In genomic region chr19:7494416-7495098, GRCh38 we compare ENCODE assay signal across 11 cellular contexts. TPM values are rescaled to one million over a fixed set of nuclear protein-coding genes. Genes with fewer than 3 reads are reported as not detected.
DNase-seq lines count a peak whose midpoint lies in the region; ATAC-seq and TF ChIP-seq lines count a peak whose summit lies in the region.
"Had no signal": no experiment of that assay in that cellular context is flagged by ENCODE, and none has a peak within 500 bp of the region (broad histone marks: within the 10 kb centered on the region; RNA-seq: fewer than 3 reads in every experiment).

No MANE protein-coding gene starts in this region.

- peak overlapping the region; percentile 3 to 79 (median 61) for H3K27ac ChIP-seq in esophagus muscularis mucosa (replicated peaks in 1 of 4)
- peak overlapping the region; percentile 99 for H3K27ac ChIP-seq in temporal lobe (ENCODE audit: low read depth, low read length)

- no peak overlapping the region for H3K4me3 Mint-ChIP-seq in mesothelial cell of epicardium
- no peak overlapping the region for H3K4me3 Mint-ChIP-seq in activated CD4-positive, alpha-beta T cell treated with anti-CD3 and anti-CD28 coated beads, Interleukin-2, amount 10 ng/mL, durations not matched to agents 24 days and 14 days
- H3K4me3 Mint-ChIP-seq: activated naive CD8-positive, alpha-beta T cell treated with anti-CD3 and anti-CD28 coated beads, Interleukin-2, amount 10 ng/mL, durations not matched to agents 7 days and 5 days; stimulated activated naive CD8-positive, alpha-beta T cell treated with anti-CD3 and anti-CD28 coated beads, Interleukin-15, amount 100 ng/mL, for 72 hours had no signal

- no peak for TF ChIP-seq POLR2A in esophagus muscularis mucosa (IDR thresholded peaks at IDR 0.05; ENCODE audit: low read depth)

- H3K36me3 Mint-ChIP-seq in mesothelial cell of epicardium, result no peaks in the 10 kb centered on the region
- no peaks in the 10 kb centered on the region for H3K36me3 Mint-ChIP-seq in activated CD4-positive, alpha-beta T cell treated with anti-CD3 and anti-CD28 coated beads, Interleukin-2, amount 10 ng/mL, durations not matched to agents 24 days and 14 days (ENCODE audit: low read depth)
- H3K36me3 Mint-ChIP-seq: activated naive CD8-positive, alpha-beta T cell treated with anti-CD3 and anti-CD28 coated beads, Interleukin-2, amount 10 ng/mL, durations not matched to agents 7 days and 5 days had no signal

- 56% methylated on average over 12 of the region's 13 CpGs for WGBS in esophagus muscularis mucosa

- intact Hi-C loops in esophagus muscularis mucosa (cut with DNase I), result loop anchor here (5.0 kb wide), 1 partner anchor 38 kb away; no protein-coding TSS in a partner anchor
- intact Hi-C loops in activated CD4-positive, alpha-beta T cell treated with anti-CD3 and anti-CD28 coated beads, Interleukin-2, amount 10 ng/mL, durations not matched to agents 24 days and 14 days (cut with micrococcal nuclease), result no loop called here

- no peaks in the 10 kb centered on the region for H3K9me3 Mint-ChIP-seq in mesothelial cell of epicardium
- peaks cover 3% of the 10 kb centered on the region for H3K9me3 Mint-ChIP-seq in activated CD4-positive, alpha-beta T cell treated with anti-CD3 and anti-CD28 coated beads, Interleukin-2, amount 10 ng/mL, durations not matched to agents 24 days and 14 days
- H3K9me3 Mint-ChIP-seq: activated naive CD8-positive, alpha-beta T cell treated with anti-CD3 and anti-CD28 coated beads, Interleukin-2, amount 10 ng/mL, durations not matched to agents 7 days and 5 days; stimulated activated naive CD8-positive, alpha-beta T cell treated with anti-CD3 and anti-CD28 coated beads, Interleukin-15, amount 100 ng/mL, for 72 hours had no signal

- H3K27ac Mint-ChIP-seq in mesothelial cell of epicardium, result peak overlapping the region; percentile 69
- H3K27ac Mint-ChIP-seq in activated CD4-positive, alpha-beta T cell treated with anti-CD3 and anti-CD28 coated beads, Interleukin-2, amount 10 ng/mL, durations not matched to agents 24 days and 14 days, result no peak overlapping the region
- H3K27ac Mint-ChIP-seq: activated naive CD8-positive, alpha-beta T cell treated with anti-CD3 and anti-CD28 coated beads, Interleukin-2, amount 10 ng/mL, durations not matched to agents 7 days and 5 days had no signal

- H3K9me3 ChIP-seq in esophagus muscularis mucosa, result no peaks in the 10 kb centered on the region
- H3K9me3 ChIP-seq: HAP-1 had no signal

- H3K27me3 Mint-ChIP-seq in mesothelial cell of epicardium (ENCODE audit: low read depth), result peaks cover 13% of the 10 kb centered on the region
- peaks cover 14% of the 10 kb centered on the region for H3K27me3 Mint-ChIP-seq in activated CD4-positive, alpha-beta T cell treated with anti-CD3 and anti-CD28 coated beads, Interleukin-2, amount 10 ng/mL, durations not matched to agents 24 days and 14 days

- peak; percentile 48 to 67 for DNase-seq in SHP77 (lab: John Stamatoyannopoulos, UW)
- no peak for DNase-seq in esophagus muscularis mucosa (ENCODE audit: extremely low spot score)
- no peak for DNase-seq in mesothelial cell of epicardium (ENCODE audit: low spot score in 2 of 2, unreplicated experiment in 2 of 2)
- DNase-seq in activated effector memory CD4-positive, alpha-beta T cell treated with Interleukin-2 at 50 U/mL for 16 hours, result no peak
- DNase-seq in activated CD4-positive, alpha-beta T cell treated with anti-CD3 and anti-CD28 coated beads, Interleukin-2, amount 10 ng/mL, durations not matched to agents 24 days and 14 days, result no peak
- DNase-seq: activated naive CD8-positive, alpha-beta T cell treated with anti-CD3 and anti-CD28 coated beads, Interleukin-2, amount 10 ng/mL, durations not matched to agents 7 days and 5 days; stimulated activated naive CD8-positive, alpha-beta T cell treated with anti-CD3 and anti-CD28 coated beads, Interleukin-15, amount 100 ng/mL, for 72 hours had no signal

- H3K27me3 ChIP-seq in esophagus muscularis mucosa, result no peaks in the 10 kb centered on the region

- peaks cover 5% of the 10 kb centered on the region for H3K4me1 Mint-ChIP-seq in mesothelial cell of epicardium
- H3K4me1 Mint-ChIP-seq in activated CD4-positive, alpha-beta T cell treated with anti-CD3 and anti-CD28 coated beads, Interleukin-2, amount 10 ng/mL, durations not matched to agents 24 days and 14 days, result peaks cover 23% of the 10 kb centered on the region

- H3K4me3 ChIP-seq in esophagus muscularis mucosa, result no peak overlapping the region
- H3K4me3 ChIP-seq: HAP-1 had no signal

- no peak for ATAC-seq in HG02798 (IDR thresholded peaks at IDR 0.05; ENCODE audit: poor library complexity, unreplicated experiment)
- ATAC-seq in activated CD4-positive, CD25-positive, alpha-beta regulatory T cell treated with anti-CD3 and anti-CD28 coated beads, Interleukin-2, amount 50 U/mL, for 24 hours, result no peak
- ATAC-seq: stimulated activated naive CD8-positive, alpha-beta T cell treated with anti-CD3 and anti-CD28 coated beads, Interleukin-15, amount 100 ng/mL, for 72 hours had no signal

- TF ChIP-seq CTCF in esophagus muscularis mucosa (IDR thresholded peaks at IDR 0.05), result peak in 1 of 3 experiments; percentile 23
- no peak for TF ChIP-seq CTCF in mesothelial cell of epicardium (IDR thresholded peaks at IDR 0.05; ENCODE audit: unreplicated experiment)

- H3K36me3 ChIP-seq in esophagus muscularis mucosa, result no peaks in the 10 kb centered on the region
- H3K36me3 ChIP-seq: HAP-1 had no signal

- peaks cover 1 to 22% (median 14%) of the 10 kb centered on the region in 4 donors for H3K4me1 ChIP-seq in esophagus muscularis mucosa
- H3K4me1 ChIP-seq: HAP-1 had no signal

- TF ChIP-seq EP300 in esophagus muscularis mucosa (IDR thresholded peaks at IDR 0.05), result no peak

RNA-seq across cellular contexts. Expression of gene PEX11G, which starts 5.7 kb away (rescaled TPM):
- 1 to 10 TPM; 1.7 to 5.3 (median 3.7) TPM for total RNA-seq in esophagus muscularis mucosa
- total RNA-seq in mesothelial cell of epicardium, result 6.5 to 7.3 TPM (median 7.0 TPM) in 3 replicates
- 0.25 TPM for total RNA-seq in temporal lobe
- total RNA-seq in activated CD4-positive, alpha-beta T cell treated with anti-CD3 and anti-CD28 coated beads, Interleukin-2, amount 10 ng/mL, durations not matched to agents 24 days and 14 days, result 1.1 and 1.2 TPM in 2 replicates

RNA-seq across cellular contexts. Expression of gene ZNF358, which starts 21.3 kb away (rescaled TPM):
- total RNA-seq in esophagus muscularis mucosa (100 to 1,000 TPM in 3 of 4 donors, 10 to 100 TPM in 1; 95.4 to 168 (median 137) TPM), mesothelial cell of epicardium (67.5 to 68.3 TPM (median 67.9 TPM) in 3 replicates), temporal lobe (17.2 TPM)
- 5.1 and 5.7 TPM in 2 replicates for total RNA-seq in activated CD4-positive, alpha-beta T cell treated with anti-CD3 and anti-CD28 coated beads, Interleukin-2, amount 10 ng/mL, durations not matched to agents 24 days and 14 days

RNA-seq across cellular contexts. Expression of gene MCOLN1, which starts 27.9 kb away (rescaled TPM):
- total RNA-seq in esophagus muscularis mucosa (10 to 100 TPM; 11.3 to 20.7 (median 14.4) TPM), mesothelial cell of epicardium (20.5 to 21.0 TPM (median 20.7 TPM) in 3 replicates), temporal lobe (5.2 TPM)
- 13.3 and 13.7 TPM in 2 replicates for total RNA-seq in activated CD4-positive, alpha-beta T cell treated with anti-CD3 and anti-CD28 coated beads, Interleukin-2, amount 10 ng/mL, durations not matched to agents 24 days and 14 days

RNA-seq across cellular contexts. Expression of gene PNPLA6, which starts 41.0 kb away (rescaled TPM):
- total RNA-seq in esophagus muscularis mucosa (100 to 1,000 TPM in 2 of 4 donors, 10 to 100 TPM in 2; 58.1 to 156 (median 85.7) TPM), mesothelial cell of epicardium (100 to 117 TPM (median 112 TPM) in 3 replicates), temporal lobe (36.4 TPM)
- total RNA-seq in activated CD4-positive, alpha-beta T cell treated with anti-CD3 and anti-CD28 coated beads, Interleukin-2, amount 10 ng/mL, durations not matched to agents 24 days and 14 days, result 122 and 125 TPM in 2 replicates

Comparison
In these comparisons a context has a peak if more than half of its experiments do, and no peak if none do; other contexts are left out.
1. DNase-seq: peak in SHP77 (2 of 2); none in esophagus muscularis mucosa (single experiment), mesothelial cell of epicardium (0 of 2), activated effector memory CD4-positive, alpha-beta T cell treated with Interleukin-2 at 50 U/mL for 16 hours (single experiment) and activated CD4-positive, alpha-beta T cell treated with anti-CD3 and anti-CD28 coated beads, Interleukin-2, amount 10 ng/mL, durations not matched to agents 24 days and 14 days (single experiment).